25 cellular contexts compared by ENCODE assay signal in the genomic region with DNA sequence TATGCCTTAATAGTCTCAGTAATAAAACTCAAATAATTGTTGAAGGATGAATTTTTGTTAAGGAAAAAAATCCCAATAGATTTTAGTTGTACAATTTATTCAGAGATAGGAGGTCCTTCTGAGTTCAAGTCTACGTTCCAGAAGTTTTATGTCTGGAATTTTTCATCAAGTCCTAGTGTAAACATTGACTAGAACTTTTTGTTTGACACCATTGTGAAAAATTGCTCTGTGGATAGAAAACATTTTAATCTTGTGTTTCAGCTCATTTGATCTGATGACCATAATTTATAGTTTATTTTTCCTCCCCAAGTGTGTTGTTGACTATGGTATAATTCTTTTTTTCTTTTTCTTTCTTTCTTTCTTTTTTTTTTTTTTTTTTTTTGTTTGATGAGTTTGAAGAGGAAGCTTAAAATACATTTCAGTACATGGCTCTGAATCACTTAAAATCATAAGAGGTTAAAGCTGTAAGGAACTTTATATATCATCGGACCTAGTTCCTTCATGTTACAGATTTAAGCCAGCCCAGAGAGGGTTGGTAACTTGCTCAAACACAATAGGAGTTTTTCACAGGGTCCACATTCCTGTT. TPM values are rescaled to one million over a fixed set of nuclear protein-coding genes. Genes with fewer than 3 reads are reported as not detected.
DNase-seq lines count a peak whose midpoint lies in the region; ATAC-seq and TF ChIP-seq lines count a peak whose summit lies in the region.
"Had no signal": no experiment of that assay in that cellular context is flagged by ENCODE, and none has a peak within 500 bp of the region (broad histone marks: within the 10 kb centered on the region; RNA-seq: fewer than 3 reads in every experiment).

No MANE protein-coding gene starts in this region.

- peaks cover 73% of the 10 kb centered on the region for H3K4me1 ChIP-seq in ACC112 (ENCODE audit: control insufficient read depth, insufficient read depth, low read length, unreplicated experiment)
- peaks cover 5 to 66% of the 10 kb centered on the region in 2 donors for H3K4me1 ChIP-seq in ascending aorta
- peaks cover 12 to 99% (median 41%) of the 10 kb centered on the region in 3 donors for H3K4me1 ChIP-seq in gastroesophageal sphincter
- H3K4me1 ChIP-seq in right lobe of liver: peaks cover 0 to 33% (median 5%) of the 10 kb centered on the region in 4 donors
- H3K4me1 ChIP-seq: SJCRH30 had no signal

- peak overlapping the region; percentile 83 for H3K27ac ChIP-seq in ACC112 (ENCODE audit: low read depth, low read length)
- H3K27ac ChIP-seq in ascending aorta: peak overlapping the region; percentile 72 to 78
- H3K27ac ChIP-seq in gastroesophageal sphincter: peak overlapping the region; percentile 64 to 96 (median 78)
- H3K27ac ChIP-seq in right lobe of liver: no peak overlapping the region
- H3K27ac ChIP-seq: body of pancreas, HL-60, SJCRH30 had no signal

- ATAC-seq in gastroesophageal sphincter (no peak), right lobe of liver (no peak), GM21786 (IDR thresholded peaks at IDR 0.05; ENCODE audit: unreplicated experiment) (no peak)
- ATAC-seq: body of pancreas; GM23338; heart right ventricle; Panc1; stimulated activated naive CD8-positive, alpha-beta T cell treated with anti-CD3 and anti-CD28 coated beads, Interleukin-15, amount 100 ng/mL, for 72 hours had no signal

- H3K36me3 ChIP-seq in ACC112 (ENCODE audit: insufficient read depth, low read length) (peaks cover 15% of the 10 kb centered on the region; the same call in 1 of the 2 replicates), ascending aorta (peaks cover 0 to 6% of the 10 kb centered on the region in 2 donors), gastroesophageal sphincter (peaks cover 0 to under 1% of the 10 kb centered on the region in 2 donors), right lobe of liver (peaks cover 0 to under 1% (median 0%) of the 10 kb centered on the region in 4 donors)

- H2AFZ ChIP-seq in ACC112 (ENCODE audit: low read length, unreplicated experiment): no peak overlapping the region
- H2AFZ ChIP-seq: GM23338 had no signal

- intact Hi-C loops in ascending aorta (cut with DNase I): loop anchor here (2.0 kb wide), 1 partner anchor 28 kb away; no protein-coding TSS in a partner anchor
- intact Hi-C loops in right lobe of liver (cut with DNase I): no loop called here

- TF ChIP-seq POLR2A in gastroesophageal sphincter (IDR thresholded peaks at IDR 0.05): no peak
- TF ChIP-seq POLR2A in right lobe of liver (IDR thresholded peaks at IDR 0.05): no peak

- H3K27me3 ChIP-seq in ACC112 (ENCODE audit: insufficient read depth, low read length) (no peaks in the 10 kb centered on the region), ascending aorta (no peaks in the 10 kb centered on the region), gastroesophageal sphincter (no peaks in the 10 kb centered on the region), right lobe of liver (no peaks in the 10 kb centered on the region)
- H3K27me3 ChIP-seq: BE2C, body of pancreas, heart right ventricle, SJCRH30, upper lobe of left lung had no signal

- no peaks in the 10 kb centered on the region for H3K9me3 Mint-ChIP-seq in osteocyte (ENCODE audit: unreplicated experiment)
- H3K9me3 Mint-ChIP-seq: activated naive CD4-positive, alpha-beta T cell treated with anti-CD3 and anti-CD28 coated beads, Interleukin-2, amount 50 U/mL, for 24 hours; GM23338; stimulated activated naive CD8-positive, alpha-beta T cell treated with anti-CD3 and anti-CD28 coated beads, Interleukin-15, amount 100 ng/mL, for 72 hours; T-helper 1 cell treated with Interleukin-12 subunit alpha and Interleukin-12 subunit beta and Interleukin-4 antibody, amounts not matched to agents 30 μg/mL and 1 μg/mL, for 36 hours had no signal

- peaks cover 84% of the 10 kb centered on the region for H3K4me1 Mint-ChIP-seq in osteocyte (ENCODE audit: unreplicated experiment)

- no peak for DNase-seq in ascending aorta (ENCODE audit: low spot score in 2 of 2)
- DNase-seq in osteocyte (ENCODE audit: extremely low spot score, unreplicated experiment): no peak
- DNase-seq in germinal center (ENCODE audit: low spot score): no peak
- no peak for DNase-seq in right lobe of liver
- DNase-seq in T-helper 9 cell: no peak
- DNase-seq: activated CD4-positive, alpha-beta T cell treated with anti-CD3 and anti-CD28 coated beads for 48 hours; BE2C; body of pancreas; COR-L47; DND-41; heart right ventricle; NCI-H1105 treated with DMSO at 0.1 percent for 48 hours; NCI-H2081; retina; SJCRH30; stimulated activated naive CD8-positive, alpha-beta T cell treated with anti-CD3 and anti-CD28 coated beads, Interleukin-15, amount 100 ng/mL, for 72 hours; upper lobe of left lung had no signal

- no peak overlapping the region for H3K4me3 Mint-ChIP-seq in osteocyte (ENCODE audit: unreplicated experiment)
- H3K4me3 Mint-ChIP-seq: activated naive CD4-positive, alpha-beta T cell treated with anti-CD3 and anti-CD28 coated beads, Interleukin-2, amount 50 U/mL, for 24 hours; GM23338; stimulated activated naive CD8-positive, alpha-beta T cell treated with anti-CD3 and anti-CD28 coated beads, Interleukin-15, amount 100 ng/mL, for 72 hours; T-helper 1 cell treated with Interleukin-12 subunit alpha and Interleukin-12 subunit beta and Interleukin-4 antibody, amounts not matched to agents 30 μg/mL and 1 μg/mL, for 36 hours had no signal

- H3K27ac Mint-ChIP-seq in osteocyte (ENCODE audit: unreplicated experiment): peak overlapping the region; percentile 84
- H3K27ac Mint-ChIP-seq: activated naive CD4-positive, alpha-beta T cell treated with anti-CD3 and anti-CD28 coated beads, Interleukin-2, amount 50 U/mL, for 24 hours; GM23338; stimulated activated naive CD8-positive, alpha-beta T cell treated with anti-CD3 and anti-CD28 coated beads, Interleukin-15, amount 100 ng/mL, for 72 hours; T-helper 1 cell treated with Interleukin-12 subunit alpha and Interleukin-12 subunit beta and Interleukin-4 antibody, amounts not matched to agents 30 μg/mL and 1 μg/mL, for 36 hours had no signal

- H3K79me2 ChIP-seq in ACC112 (ENCODE audit: control insufficient read depth, insufficient read depth, low read length, unreplicated experiment): peaks cover 33% of the 10 kb centered on the region

- no peaks in the 10 kb centered on the region for H3K27me3 Mint-ChIP-seq in osteocyte (ENCODE audit: unreplicated experiment)
- H3K27me3 Mint-ChIP-seq: activated naive CD4-positive, alpha-beta T cell treated with anti-CD3 and anti-CD28 coated beads, Interleukin-2, amount 50 U/mL, for 24 hours; stimulated activated naive CD8-positive, alpha-beta T cell treated with anti-CD3 and anti-CD28 coated beads, Interleukin-15, amount 100 ng/mL, for 72 hours had no signal

- H3K4me3 ChIP-seq in ACC112 (ENCODE audit: low read depth, low read length) (no peak overlapping the region), ascending aorta (peak overlapping the region in 1 of 2 donors; percentile 15), gastroesophageal sphincter (no peak overlapping the region), right lobe of liver (no peak overlapping the region)
- H3K4me3 ChIP-seq: body of pancreas, GM23338, heart right ventricle, SJCRH30, upper lobe of left lung had no signal

- TF ChIP-seq CTCF in ascending aorta (IDR thresholded peaks at IDR 0.05) (no peak), gastroesophageal sphincter (IDR thresholded peaks at IDR 0.05) (no peak), osteocyte (IDR thresholded peaks at IDR 0.05) (no peak), right lobe of liver (IDR thresholded peaks at IDR 0.05) (no peak)

- H3K36me3 Mint-ChIP-seq in osteocyte (ENCODE audit: unreplicated experiment): peaks cover 26% of the 10 kb centered on the region

- H3K9me3 ChIP-seq in ascending aorta (no peaks in the 10 kb centered on the region), gastroesophageal sphincter (no peaks in the 10 kb centered on the region), right lobe of liver (no peaks in the 10 kb centered on the region)
- H3K9me3 ChIP-seq: BE2C, body of pancreas, heart right ventricle, SJCRH30, upper lobe of left lung had no signal

- TF ChIP-seq EP300 in gastroesophageal sphincter (IDR thresholded peaks at IDR 0.05): no peak

- 12 to 26% methylated on average over 2 of the region's 2 CpGs for WGBS in gastroesophageal sphincter (ENCODE audit: low coverage in 1 of 2), 2 donors
- WGBS in right lobe of liver (ENCODE audit: insufficient coverage, low coverage, low lambda C conversion rate, missing lambda C conversion rate): 54% methylated on average over 2 of the region's 2 CpGs

RNA-seq across cellular contexts. Expression of a gene that starts 20.7 kb away (rescaled TPM):
- total RNA-seq in ascending aorta (42.7 TPM), gastroesophageal sphincter (100 to 1,000 TPM; 219 to 326 (median 240) TPM), osteocyte (143 and 150 TPM in 2 replicates), right lobe of liver (100 to 1,000 TPM in 1 of 6 experiments, 10 to 100 TPM in 5; 66.5 to 116 (median 82.1) TPM)

RNA-seq across cellular contexts. Expression of a gene that starts 20.7 kb away (rescaled TPM):
- 39.1 TPM for total RNA-seq in ascending aorta
- total RNA-seq in gastroesophageal sphincter: 10 to 100 TPM; 49.4 to 78.0 (median 59.0) TPM
- 82.4 and 83.7 TPM in 2 replicates for total RNA-seq in osteocyte
- 10 to 100 TPM; 14.6 to 24.6 (median 17.6) TPM for total RNA-seq in right lobe of liver

Comparison
In these comparisons a context has a peak if more than half of its experiments do, and no peak if none do; other contexts are left out.
1. H3K27ac ChIP-seq: peak in ACC112 (single experiment), ascending aorta (2 of 2) and gastroesophageal sphincter (4 of 4); none in right lobe of liver (0 of 3).